In the genomic region with DNA sequence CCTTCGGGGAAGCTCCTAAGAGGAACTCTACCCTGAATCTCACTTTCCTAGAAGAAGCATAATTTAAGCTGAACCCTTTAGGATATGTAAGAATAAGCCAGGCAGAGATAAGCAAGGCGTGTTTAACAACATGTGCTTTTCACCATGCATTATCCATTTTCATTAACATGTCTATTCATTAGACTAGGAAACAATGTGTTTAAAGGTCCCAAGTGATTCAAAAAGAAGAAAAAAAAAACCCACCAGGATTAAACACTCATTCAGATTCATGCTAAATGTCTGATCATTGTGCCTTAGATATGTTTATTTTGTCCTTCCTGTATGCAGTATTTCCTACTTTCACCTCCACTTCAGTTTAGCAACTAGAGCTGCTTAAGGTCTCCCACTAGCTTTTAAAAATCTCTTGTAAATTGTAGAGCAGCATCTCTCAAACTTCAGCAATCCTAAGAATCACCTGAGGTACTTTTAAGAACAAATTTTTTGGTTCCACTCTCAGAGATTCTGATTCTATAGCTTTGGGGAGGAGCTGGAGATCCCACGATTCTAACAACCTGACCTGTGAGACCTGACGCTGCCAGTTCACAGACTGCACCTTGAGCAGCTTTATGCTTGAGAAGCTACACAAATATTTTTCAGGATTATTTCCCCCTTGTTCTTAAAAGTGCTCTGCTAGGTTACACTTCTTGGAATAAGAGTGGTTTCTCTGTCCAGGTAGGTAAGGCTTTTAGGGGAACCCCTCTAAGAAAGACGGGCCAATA, we compare ENCODE assay signal across 17 cellular contexts.
DNase-seq lines count a peak whose midpoint lies in the region; ATAC-seq, FAIRE-seq and TF ChIP-seq lines count a peak whose summit lies in the region.
"Had no signal": no experiment of that assay in that cellular context is flagged by ENCODE, and none has a peak within 500 bp of the region (broad histone marks: within the 10 kb centered on the region; RNA-seq: fewer than 3 reads in every experiment).

No MANE protein-coding gene starts in this region.

- H3K4me1 Mint-ChIP-seq in WTC11: peaks cover 25% of the 10 kb centered on the region
- H3K4me1 Mint-ChIP-seq: CD8-positive, alpha-beta memory T cell had no signal

- peak overlapping the region; percentile 93 for H3K27ac Mint-ChIP-seq in WTC11
- H3K27ac Mint-ChIP-seq: CD8-positive, alpha-beta memory T cell had no signal

- DNase-seq in GM12892 (ENCODE audit: insufficient read length) (no peak), WTC11 (ENCODE audit: low spot score) (no peak), left lobe of liver (ENCODE audit: low spot score) (no peak), adrenal gland (no peak), left cardiac atrium (no peak), SKM-1 (lab: John Stamatoyannopoulos, UW; ENCODE audit: unreplicated experiment) (no peak), NCI-H446 treated with DMSO at 0.1 percent for 48 hours (lab: John Stamatoyannopoulos, UW) (no peak)
- DNase-seq: 8988T; AML-193; Caco-2; CD8-positive, alpha-beta memory T cell; GF-D8; GM23248; HCEC 1CT had no signal

- H3K36me3 Mint-ChIP-seq in WTC11: no peaks in the 10 kb centered on the region
- H3K36me3 Mint-ChIP-seq: CD8-positive, alpha-beta memory T cell had no signal

- H3K27ac ChIP-seq in HUES48 (ENCODE audit: low read depth, low read length): no peak overlapping the region
- peak overlapping the region in 1 of 5 donors; percentile 4 for H3K27ac ChIP-seq in adrenal gland
- H3K27ac ChIP-seq: BLaER1, GM23248, HL-60 had no signal

- H3K27me3 Mint-ChIP-seq in WTC11 (ENCODE audit: low read depth): no peaks in the 10 kb centered on the region
- H3K27me3 Mint-ChIP-seq: CD8-positive, alpha-beta memory T cell had no signal

- H3K27me3 ChIP-seq in HUES48 (ENCODE audit: control insufficient read depth, insufficient read depth, low read length) (no peaks in the 10 kb centered on the region), adrenal gland (no peaks in the 10 kb centered on the region)
- H3K27me3 ChIP-seq: BLaER1 had no signal

- no peak for TF ChIP-seq POLR2A in GM12892 (IDR thresholded peaks at IDR 0.05; ENCODE audit: low read depth, low read length)
- TF ChIP-seq POLR2A in adrenal gland (IDR thresholded peaks at IDR 0.05): no peak

- H3K9ac ChIP-seq in HUES48 (ENCODE audit: low read depth, low read length): no peak overlapping the region
- H3K9ac ChIP-seq: BLaER1, GM23248 had no signal

- no peaks in the 10 kb centered on the region for H3K9me3 Mint-ChIP-seq in WTC11

- FAIRE-seq in GM12892 (lab: Jason Lieb, UNC): peak; percentile 40

- H3K4me1 ChIP-seq in HUES48 (ENCODE audit: control insufficient read depth, insufficient read depth, low read length) (peaks cover 14% of the 10 kb centered on the region), adrenal gland (replicated peaks in 1 of 2) (peaks cover 0 to 9% of the 10 kb centered on the region in 2 donors)
- H3K4me1 ChIP-seq: BLaER1 had no signal

- no peaks in the 10 kb centered on the region for H3K9me3 ChIP-seq in HUES48 (ENCODE audit: control insufficient read depth, insufficient read depth, low read length)
- no peaks in the 10 kb centered on the region for H3K9me3 ChIP-seq in adrenal gland (replicated peaks in 1 of 3)
- H3K9me3 ChIP-seq: BLaER1, Caco-2 had no signal

- CTCF ChIA-PET in WTC11 (lab: Charles Lee): interaction anchor here (1.1 to 1.7 kb wide), 2 partner anchors 20 to 405 kb away, joined by 3 to 10 read pairs; no protein-coding TSS in a partner anchor

- no peak for TF ChIP-seq CTCF in WTC11 (IDR thresholded peaks at IDR 0.05)
- no peak for TF ChIP-seq CTCF in adrenal gland (IDR thresholded peaks at IDR 0.05)

- H3K4me3 ChIP-seq in HUES48 (ENCODE audit: low read depth, low read length) (peak overlapping the region; percentile 5; the same call in 1 of the 2 replicates), adrenal gland (no peak overlapping the region)
- H3K4me3 ChIP-seq: BLaER1, GM23248 had no signal

- ATAC-seq in WTC11 (peak; percentile 53), left lobe of liver (peak; percentile 49), left cardiac atrium (no peak)

- H3K36me3 ChIP-seq in HUES48 (ENCODE audit: control insufficient read depth, insufficient read depth, low read length) (no peaks in the 10 kb centered on the region), adrenal gland (replicated peaks in 1 of 2) (no peaks in the 10 kb centered on the region)
- H3K36me3 ChIP-seq: BLaER1 had no signal

- 83 to 88% (median 86%) methylated on average over 5 of the region's 5 CpGs for WGBS in adrenal gland, 4 donors

- intact Hi-C loops in adrenal gland (cut with DNase I): no loop called here
- intact Hi-C loops in left cardiac atrium (cut with DNase I): no loop called here

- POLR2A ChIA-PET in WTC11 (lab: Charles Lee): no interaction called here

- no peak overlapping the region; the same call in 1 of the 2 replicates for H3K4me3 Mint-ChIP-seq in WTC11
- H3K4me3 Mint-ChIP-seq: CD8-positive, alpha-beta memory T cell had no signal

TF ChIP-seq in WTC11, 78 proteins besides CTCF, POLR2A, EP300 and RAD21:
- no peak for TF ChIP-seq ZNF416 (CRISPR knock-in tag; IDR thresholded peaks at IDR 0.05)
- no peak for TF ChIP-seq IRF2 (CRISPR knock-in tag; IDR thresholded peaks at IDR 0.05; ENCODE audit: borderline replicate concordance, low read depth)
- no peak for TF ChIP-seq FOXJ3 (CRISPR knock-in tag; IDR thresholded peaks at IDR 0.05; ENCODE audit: borderline replicate concordance)
TF ChIP-seq in WTC11: peak in this region for 0.

Comparison
In these comparisons a context has a peak if more than half of its experiments do, and no peak if none do; other contexts are left out.
1. ATAC-seq: peak in WTC11 (single experiment) and left lobe of liver (single experiment); none in left cardiac atrium (0 of 2).